ENCODE assay signal across 22 cellular contexts in genomic region chr17:39775075-39775474, GRCh38. TPM values are rescaled to one million over a fixed set of nuclear protein-coding genes. Genes with fewer than 3 reads are reported as not detected.
DNase-seq lines count a peak whose midpoint lies in the region; ATAC-seq, FAIRE-seq and TF ChIP-seq lines count a peak whose summit lies in the region.
"Had no signal": no experiment of that assay in that cellular context is flagged by ENCODE, and none has a peak within 500 bp of the region (broad histone marks: within the 10 kb centered on the region; RNA-seq: fewer than 3 reads in every experiment).

No MANE protein-coding gene starts in this region.

- POLR2A ChIA-PET in CD8-positive, alpha-beta T cell (lab: Charles Lee): interaction anchor here (1.2 to 4.4 kb wide), 4 partner anchors 11 to 152 kb away, joined by 3 to 39 read pairs (median 11); no protein-coding TSS in a partner anchor
- POLR2A ChIA-PET in activated CD8-positive, alpha-beta T cell treated with anti-CD3 and anti-CD28 coated beads, Interleukin-2, amount 10 ng/mL, durations not matched to agents 7 days and 5 days (lab: Charles Lee): interaction anchor here (1.0 to 1.2 kb wide), 4 partner anchors 11 to 20 kb away, joined by 3 read pairs; no protein-coding TSS in a partner anchor

- no peaks in the 10 kb centered on the region for H3K36me3 ChIP-seq in CD8-positive, alpha-beta T cell (ENCODE audit: insufficient read depth, low read length)
- H3K36me3 ChIP-seq in H7 (replicated peaks; ENCODE audit: control insufficient read depth, insufficient read depth, low read length) (no peaks in the 10 kb centered on the region), kidney (ENCODE audit: control insufficient read depth in 1 of 2, insufficient read depth in 2 of 2, low read length in 2 of 2) (no peaks in the 10 kb centered on the region)
- H3K36me3 ChIP-seq: BE2C, esophagus muscularis mucosa, upper lobe of left lung had no signal

- no peaks in the 10 kb centered on the region for H3K9me3 ChIP-seq in CD8-positive, alpha-beta T cell (ENCODE audit: low read length)
- no peaks in the 10 kb centered on the region for H3K9me3 ChIP-seq in kidney (ENCODE audit: control insufficient read depth in 1 of 2, low read length in 2 of 2)
- H3K9me3 ChIP-seq: BE2C, esophagus muscularis mucosa, upper lobe of left lung had no signal

- FAIRE-seq in kidney (lab: Jason Lieb, UNC): no peak

- H3K27me3 ChIP-seq in CD8-positive, alpha-beta T cell (ENCODE audit: insufficient read depth, low read length): no peaks in the 10 kb centered on the region
- no peaks in the 10 kb centered on the region for H3K27me3 ChIP-seq in H7 (ENCODE audit: control insufficient read depth, insufficient read depth, low read length)
- H3K27me3 ChIP-seq: upper lobe of left lung had no signal

- H3K4me3 Mint-ChIP-seq in CD8-positive, alpha-beta T cell: peak overlapping the region; percentile 89
- H3K4me3 Mint-ChIP-seq in activated CD8-positive, alpha-beta T cell treated with anti-CD3 and anti-CD28 coated beads, Interleukin-2, amount 10 ng/mL, durations not matched to agents 7 days and 5 days: peak overlapping the region; percentile 77
- H3K4me3 Mint-ChIP-seq in naive B cell: peak overlapping the region; percentile 76 to 95 (median 86)
- H3K4me3 Mint-ChIP-seq: GM23338, nephron progenitor cell had no signal

- H3K36me3 Mint-ChIP-seq in CD8-positive, alpha-beta T cell: peaks cover 53% of the 10 kb centered on the region
- peaks cover 46% of the 10 kb centered on the region for H3K36me3 Mint-ChIP-seq in activated CD8-positive, alpha-beta T cell treated with anti-CD3 and anti-CD28 coated beads, Interleukin-2, amount 10 ng/mL, durations not matched to agents 7 days and 5 days (ENCODE audit: low read depth)
- peaks cover 33 to 37% of the 10 kb centered on the region in 2 donors for H3K36me3 Mint-ChIP-seq in naive B cell

- peaks cover 89% of the 10 kb centered on the region for H3K4me1 ChIP-seq in CD8-positive, alpha-beta T cell (ENCODE audit: insufficient read depth, low read length)
- H3K4me1 ChIP-seq in kidney (ENCODE audit: control insufficient read depth in 1 of 2, insufficient read depth in 1 of 2, low read depth in 1 of 2, low read length in 2 of 2): no peaks in the 10 kb centered on the region
- H3K4me1 ChIP-seq: BE2C, esophagus muscularis mucosa had no signal

- peaks cover 87% of the 10 kb centered on the region for H3K4me1 Mint-ChIP-seq in CD8-positive, alpha-beta T cell (ENCODE audit: low read depth)
- peaks cover 89% of the 10 kb centered on the region for H3K4me1 Mint-ChIP-seq in activated CD8-positive, alpha-beta T cell treated with anti-CD3 and anti-CD28 coated beads, Interleukin-2, amount 10 ng/mL, durations not matched to agents 7 days and 5 days (ENCODE audit: low read depth)
- H3K4me1 Mint-ChIP-seq in naive B cell: peaks cover 73 to 95% (median 82%) of the 10 kb centered on the region in 3 donors

- peak overlapping the region; percentile 23 for H3K27ac ChIP-seq in CD8-positive, alpha-beta T cell (ENCODE audit: low read depth, low read length)
- no peak overlapping the region for H3K27ac ChIP-seq in kidney (ENCODE audit: low read depth in 2 of 2, low read length in 2 of 2)
- H3K27ac ChIP-seq: esophagus muscularis mucosa had no signal

- peak; percentile 27 for TF ChIP-seq POLR2A in GM19099 (IDR thresholded peaks at IDR 0.05; ENCODE audit: extremely low read depth, insufficient read length, low read depth)

- TF ChIP-seq CTCF in CD8-positive, alpha-beta T cell (IDR thresholded peaks at IDR 0.05): no peak
- TF ChIP-seq CTCF in kidney (IDR thresholded peaks at IDR 0.05; ENCODE audit: borderline replicate concordance, extremely low read depth, insufficient read depth): no peak

- peak overlapping the region; percentile 97 for H3K27ac Mint-ChIP-seq in CD8-positive, alpha-beta T cell
- peak overlapping the region; percentile 71 for H3K27ac Mint-ChIP-seq in activated CD8-positive, alpha-beta T cell treated with anti-CD3 and anti-CD28 coated beads, Interleukin-2, amount 10 ng/mL, durations not matched to agents 7 days and 5 days
- H3K27ac Mint-ChIP-seq in naive B cell: peak overlapping the region; percentile 64 to 97 (median 92)
- H3K27ac Mint-ChIP-seq: GM23338, nephron progenitor cell had no signal

- CTCF ChIA-PET in CD8-positive, alpha-beta T cell (lab: Charles Lee): interaction anchor here (2.1 to 3.8 kb wide), 3 partner anchors 16 to 31 kb away, joined by 5 to 19 read pairs (median 16); no protein-coding TSS in a partner anchor
- CTCF ChIA-PET in activated CD8-positive, alpha-beta T cell treated with anti-CD3 and anti-CD28 coated beads, Interleukin-2, amount 10 ng/mL, durations not matched to agents 7 days and 5 days (lab: Charles Lee): interaction anchor here (1.4 to 3.8 kb wide), 3 partner anchors 17 to 86 kb away, joined by 3 to 20 read pairs (median 4); no protein-coding TSS in a partner anchor

- ATAC-seq in CD8-positive, alpha-beta T cell: no peak
- no peak for ATAC-seq in activated CD8-positive, alpha-beta T cell treated with anti-CD3 and anti-CD28 coated beads, Interleukin-2, amount 10 ng/mL, durations not matched to agents 7 days and 5 days
- peak; percentile 45 to 64 for ATAC-seq in naive B cell (ENCODE audit: low read depth in 2 of 2)
- ATAC-seq in GM19395 (IDR thresholded peaks at IDR 0.05; ENCODE audit: unreplicated experiment): no peak
- ATAC-seq: GM23338, left lobe of liver had no signal

- intact Hi-C loops in CD8-positive, alpha-beta T cell (cut with DNase I, micrococcal nuclease): loop anchor here (5.0 to 10.0 kb wide), 3 partner anchors 87 to 540 kb away; partner anchors contain the start of genes IKZF3 (in 1 of the 2), LRRC3C (in 1 of the 2) and ORMDL3 (in 1 of the 2)
- intact Hi-C loops in kidney (cut with DNase I): no loop called here

- H3K9me3 Mint-ChIP-seq in CD8-positive, alpha-beta T cell: no peaks in the 10 kb centered on the region
- H3K9me3 Mint-ChIP-seq in activated CD8-positive, alpha-beta T cell treated with anti-CD3 and anti-CD28 coated beads, Interleukin-2, amount 10 ng/mL, durations not matched to agents 7 days and 5 days (ENCODE audit: insufficient read depth): no peaks in the 10 kb centered on the region
- H3K9me3 Mint-ChIP-seq in naive B cell: no peaks in the 10 kb centered on the region
- H3K9me3 Mint-ChIP-seq: GM23338, nephron progenitor cell had no signal

- H3K9ac ChIP-seq in kidney (ENCODE audit: low read length in 2 of 2): no peak overlapping the region

- H3K4me3 ChIP-seq in CD8-positive, alpha-beta T cell (ENCODE audit: low read depth, low read length): peak overlapping the region; percentile 22
- H3K4me3 ChIP-seq in H7 (ENCODE audit: insufficient read depth, low read depth, low read length): no peak overlapping the region
- no peak overlapping the region for H3K4me3 ChIP-seq in kidney (ENCODE audit: low read length in 2 of 2)
- H3K4me3 ChIP-seq: esophagus muscularis mucosa, GM23338 had no signal

- DNase-seq in CD8-positive, alpha-beta T cell: no peak
- DNase-seq in activated CD8-positive, alpha-beta T cell treated with anti-CD3 and anti-CD28 coated beads, Interleukin-2, amount 10 ng/mL, durations not matched to agents 7 days and 5 days: no peak
- DNase-seq in naive B cell (peak; percentile 43), H7 (no peak), GM19238 (ENCODE audit: insufficient read length, low spot score) (no peak), kidney (no peak)
- DNase-seq: BE2C; DMS79 treated with DMSO at 0.1 percent for 48 hours; hypothalamus; NCI-H1694; NCI-H510A treated with DMSO at 0.1 percent for 48 hours; nephron progenitor cell; retina; stimulated activated CD4-positive, alpha-beta T cell treated with anti-CD3 and anti-CD28 coated beads, Interleukin-1b, Interleukin-23, amount 100 ng/mL, for 48 hours; T-helper 9 cell; upper lobe of left lung had no signal

- H3K27me3 Mint-ChIP-seq in CD8-positive, alpha-beta T cell (ENCODE audit: low read depth): no peaks in the 10 kb centered on the region
- no peaks in the 10 kb centered on the region for H3K27me3 Mint-ChIP-seq in activated CD8-positive, alpha-beta T cell treated with anti-CD3 and anti-CD28 coated beads, Interleukin-2, amount 10 ng/mL, durations not matched to agents 7 days and 5 days (ENCODE audit: low read depth)
- H3K27me3 Mint-ChIP-seq in naive B cell: no peaks in the 10 kb centered on the region

RNA-seq across cellular contexts. Expression of gene GRB7, which starts 37.3 kb away (rescaled TPM):
- total RNA-seq in CD8-positive, alpha-beta T cell: not detected
- under 1 TPM in 1 of 2 experiments, not detected in 1; 0.37 TPM for total RNA-seq in activated CD8-positive, alpha-beta T cell treated with anti-CD3 and anti-CD28 coated beads, Interleukin-2, amount 10 ng/mL, durations not matched to agents 7 days and 5 days
- polyA plus RNA-seq in naive B cell (ENCODE audit: low read depth in 6 of 6) (under 1 TPM in 3 of 6 donors, not detected in 3; 0.23 to 0.65 (median 0.29) TPM), kidney (ENCODE audit: insufficient read depth, low read depth, low replicate concordance) (20.9 TPM)
- total RNA-seq in H7 (2014; rRNA removed; shearing (Covaris generic)): 34.3 and 61.6 TPM in 2 replicates
- total RNA-seq in kidney: 72.5 TPM
- total RNA-seq: chondrocyte had no signal

RNA-seq across cellular contexts. Expression of gene MIEN1, which starts 44.7 kb away (rescaled TPM):
- 10 to 100 TPM; 29.5 to 30.1 TPM for total RNA-seq in CD8-positive, alpha-beta T cell
- 10 to 100 TPM; 44.0 to 44.6 TPM for total RNA-seq in activated CD8-positive, alpha-beta T cell treated with anti-CD3 and anti-CD28 coated beads, Interleukin-2, amount 10 ng/mL, durations not matched to agents 7 days and 5 days
- polyA plus RNA-seq in naive B cell (ENCODE audit: low read depth in 6 of 6): 100 to 1,000 TPM in 5 of 6 donors, 10 to 100 TPM in 1; 99.3 to 135 (median 123) TPM
- total RNA-seq in H7 (2014; rRNA removed; shearing (Covaris generic)): 47.7 and 56.1 TPM in 2 replicates
- total RNA-seq in kidney: 51.6 TPM
- polyA plus RNA-seq in kidney (ENCODE audit: insufficient read depth, low read depth, low replicate concordance): 186 TPM

Comparison
In these comparisons a context has a peak if more than half of its experiments do, and no peak if none do; other contexts are left out.
1. ATAC-seq: peak in naive B cell (2 of 2); none in CD8-positive, alpha-beta T cell (single experiment), activated CD8-positive, alpha-beta T cell treated with anti-CD3 and anti-CD28 coated beads, Interleukin-2, amount 10 ng/mL, durations not matched to agents 7 days and 5 days (single experiment) and GM19395 (single experiment).
2. RNA of gene GRB7, which starts 37.3 kb away (total RNA-seq): 72.5 TPM in kidney (single experiment) and 34.3 to 61.6 TPM in H7; 0.37 TPM in activated CD8-positive, alpha-beta T cell treated with anti-CD3 and anti-CD28 coated beads, Interleukin-2, amount 10 ng/mL, durations not matched to agents 7 days and 5 days and not detected in CD8-positive, alpha-beta T cell; every median in the first group is over 10 times any median in the second.
3. Peak in every context shown above with its lines, with median percentiles within 50 percentile points of each other: H3K27ac Mint-ChIP-seq and H3K4me3 Mint-ChIP-seq.